16 cellular contexts compared by ENCODE assay signal in the genomic region with DNA sequence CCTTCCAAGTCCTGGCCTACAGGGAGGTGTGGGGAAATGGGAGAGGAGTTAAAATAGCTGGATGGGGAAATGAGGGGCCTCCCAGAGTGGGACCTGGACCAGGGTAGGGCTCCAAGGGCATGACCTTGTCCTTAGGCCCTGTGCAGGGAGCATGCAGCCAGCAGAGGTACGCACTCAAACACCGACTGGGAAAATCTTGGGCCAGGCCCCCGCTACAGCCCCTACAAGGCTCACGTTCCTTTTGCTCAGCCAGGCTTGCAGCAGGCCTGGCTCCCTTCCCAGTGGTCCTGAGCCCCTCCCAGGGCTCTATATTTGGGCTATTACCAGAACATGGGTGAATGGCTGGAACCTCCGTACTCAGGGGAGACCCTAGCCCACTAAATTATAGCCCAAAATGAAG. TPM values are rescaled to one million over a fixed set of nuclear protein-coding genes. Genes with fewer than 3 reads are reported as not detected.
DNase-seq lines count a peak whose midpoint lies in the region; ATAC-seq and TF ChIP-seq lines count a peak whose summit lies in the region.
"Had no signal": no experiment of that assay in that cellular context is flagged by ENCODE, and none has a peak within 500 bp of the region (broad histone marks: within the 10 kb centered on the region; RNA-seq: fewer than 3 reads in every experiment).

No MANE protein-coding gene starts in this region.

- no peak overlapping the region for H3K4me2 ChIP-seq in osteoblast (ENCODE audit: insufficient read depth, low read length)

- no peak for ATAC-seq in lower lobe of right lung
- ATAC-seq in upper lobe of right lung, result no peak
- no peak for ATAC-seq in stimulated activated naive CD8-positive, alpha-beta T cell treated with anti-CD3 and anti-CD28 coated beads, Interleukin-15, Interleukin-2, amounts not matched to agents 100 U/mL and 50 U/mL, for 24 hours

- TF ChIP-seq CTCF in RWPE1 (conservative IDR thresholded peaks at IDR 0.05; ENCODE audit: low read depth) (no peak), lower lobe of right lung (IDR thresholded peaks at IDR 0.05) (no peak), osteoblast (IDR thresholded peaks at IDR 0.05; ENCODE audit: extremely low read depth, low read depth, low read length) (no peak), upper lobe of right lung (IDR thresholded peaks at IDR 0.05) (no peak)

- no peaks in the 10 kb centered on the region for H4K20me1 ChIP-seq in osteoblast (ENCODE audit: insufficient read depth, low read length)

- POLR2A ChIA-PET in RWPE1 (lab: Yijun Ruan, JAX; ENCODE audit: low non-redundant PET), result no interaction called here

- intact Hi-C loops in lower lobe of right lung (cut with DNase I), result no loop called here
- intact Hi-C loops in upper lobe of right lung (cut with DNase I), result no loop called here

- no peaks in the 10 kb centered on the region for H3K79me2 ChIP-seq in osteoblast (ENCODE audit: insufficient read depth, low read length)

- H3K4me3 ChIP-seq in lower lobe of right lung (no peak overlapping the region), osteoblast (ENCODE audit: insufficient read depth, low read length) (no peak overlapping the region), upper lobe of right lung (no peak overlapping the region)

- CTCF ChIA-PET in RWPE1 (lab: Yijun Ruan, JAX), result interaction anchor here (0.7 to 0.9 kb wide), 2 partner anchors 31 to 335 kb away, joined by 3 read pairs; a partner anchor contains a TSS

- no peaks in the 10 kb centered on the region for H3K27me3 ChIP-seq in lower lobe of right lung (ENCODE audit: low read depth)
- no peaks in the 10 kb centered on the region for H3K27me3 ChIP-seq in osteoblast (ENCODE audit: insufficient read depth, low read length)
- no peaks in the 10 kb centered on the region for H3K27me3 ChIP-seq in upper lobe of right lung

- H3K4me1 ChIP-seq in lower lobe of right lung (no peaks in the 10 kb centered on the region), osteoblast (ENCODE audit: insufficient read depth, low read length) (no peaks in the 10 kb centered on the region), upper lobe of right lung (no peaks in the 10 kb centered on the region)

- DNase-seq in RWPE1 (ENCODE audit: low spot score) (no peak), lower lobe of right lung (peak; percentile 6), osteoblast (ENCODE audit: insufficient read length, low spot score, missing footprints) (peak; percentile 61), upper lobe of right lung (peak; percentile 22), hepatic stellate cell (ENCODE audit: low spot score) (no peak)
- no peak for DNase-seq in stimulated activated naive CD8-positive, alpha-beta T cell treated with anti-CD3 and anti-CD28 coated beads, Interleukin-15, Interleukin-2, amounts not matched to agents 100 U/mL and 50 U/mL, for 24 hours
- no peak for DNase-seq in stimulated activated CD4-positive, alpha-beta T cell treated with anti-CD3 and anti-CD28 coated beads, Interleukin-15, amount 100 ng/mL, for 24 hours
- DNase-seq: C1 segment of cervical spinal cord; CD4-positive, alpha-beta T cell; DND-41; GDM1; HCEC 1CT; HFFc6 had no signal

- H3K27ac ChIP-seq in RWPE1 (peak overlapping the region; percentile 98), lower lobe of right lung (no peak overlapping the region), osteoblast (ENCODE audit: low read depth, low read length) (no peak overlapping the region), upper lobe of right lung (no peak overlapping the region)
- H3K27ac ChIP-seq: HL-60 had no signal

- H3K9me3 ChIP-seq in lower lobe of right lung (no peaks in the 10 kb centered on the region), osteoblast (ENCODE audit: low read depth, low read length) (no peaks in the 10 kb centered on the region), upper lobe of right lung (no peaks in the 10 kb centered on the region)

- no peak overlapping the region for H2AFZ ChIP-seq in osteoblast (ENCODE audit: low read length)

- H3K36me3 ChIP-seq in lower lobe of right lung, result no peaks in the 10 kb centered on the region
- H3K36me3 ChIP-seq in osteoblast (ENCODE audit: insufficient read depth, low read length), result no peaks in the 10 kb centered on the region
- H3K36me3 ChIP-seq in upper lobe of right lung, result no peaks in the 10 kb centered on the region

RNA-seq across cellular contexts. Expression of a gene that starts 31.3 kb away (rescaled TPM):
- total RNA-seq in lower lobe of right lung, result not detected
- not detected in 2 replicates for total RNA-seq in osteoblast
- not detected for total RNA-seq in upper lobe of right lung
- total RNA-seq: B cell; CD4-positive, alpha-beta T cell; H1; HFFc6 had no signal

Comparison
In these comparisons a context has a peak if more than half of its experiments do, and no peak if none do; other contexts are left out.
1. DNase-seq: peak in lower lobe of right lung (single experiment), osteoblast (single experiment) and upper lobe of right lung (single experiment); none in RWPE1 (single experiment), stimulated activated naive CD8-positive, alpha-beta T cell treated with anti-CD3 and anti-CD28 coated beads, Interleukin-15, Interleukin-2, amounts not matched to agents 100 U/mL and 50 U/mL, for 24 hours (single experiment), stimulated activated CD4-positive, alpha-beta T cell treated with anti-CD3 and anti-CD28 coated beads, Interleukin-15, amount 100 ng/mL, for 24 hours (single experiment) and hepatic stellate cell (single experiment).